In the genomic region with DNA sequence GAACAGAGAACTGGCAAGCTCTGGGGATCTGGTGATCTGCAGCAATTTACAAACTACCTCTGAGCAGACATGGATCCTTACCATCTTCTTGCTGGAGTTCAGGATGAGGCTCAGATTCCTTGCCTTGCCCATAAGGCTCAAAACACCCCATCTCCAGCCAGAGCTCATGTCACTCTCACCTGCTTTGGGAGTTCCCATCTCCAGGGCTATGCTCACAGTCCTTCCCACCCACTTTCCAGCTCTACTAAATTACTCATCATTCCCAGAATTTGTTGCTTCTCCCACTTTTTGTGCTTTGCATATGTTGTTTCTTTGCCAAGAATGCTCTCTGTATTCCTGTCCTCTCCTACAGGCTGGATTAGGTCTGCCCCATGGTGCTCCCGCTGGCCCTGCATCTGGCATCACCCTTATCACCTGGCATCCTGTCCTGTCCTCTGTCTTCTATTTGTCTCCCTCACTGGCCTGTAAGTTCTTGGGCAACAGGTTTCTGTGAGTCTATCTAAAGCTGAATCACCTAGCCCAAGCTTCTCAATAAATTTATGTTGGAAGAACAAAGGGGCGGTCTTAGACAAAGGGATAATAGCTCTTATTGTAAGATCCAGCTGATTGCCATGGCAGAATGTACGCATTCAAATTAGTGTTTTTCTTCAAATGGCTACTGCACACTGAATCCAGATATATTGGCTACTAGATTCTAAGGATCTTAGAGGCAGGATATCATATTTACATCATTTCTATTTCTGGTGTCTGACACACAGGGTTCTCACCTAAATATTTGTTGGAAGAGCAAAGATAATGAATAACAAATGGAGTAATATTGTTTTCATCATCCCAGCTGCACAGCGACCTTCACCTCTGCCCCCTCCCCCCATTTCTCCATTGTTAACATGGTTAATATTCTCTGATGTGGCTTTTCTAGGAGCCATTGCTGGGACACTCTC, we compare ENCODE assay signal across 18 cellular contexts.
"Had no signal": no experiment of that assay in that cellular context is flagged by ENCODE, and none has a peak within 500 bp of the region (broad histone marks: within the 10 kb centered on the region; RNA-seq: fewer than 3 reads in every experiment).

No MANE protein-coding gene starts in this region.

- ATAC-seq: activated naive CD4-positive, alpha-beta T cell treated with anti-CD3 and anti-CD28 coated beads, Interleukin-2, amount 50 U/mL, for 72 hours; activated T-cell treated with anti-CD3 and anti-CD28 coated beads, Interleukin-2, amount 50 U/mL, for 72 hours; mucosa of descending colon; naive thymus-derived CD4-positive, alpha-beta T cell had no signal

- H3K36me3 ChIP-seq: cardiac muscle cell, gastrocnemius medialis had no signal

- H3K27me3 Mint-ChIP-seq: activated CD4-positive, alpha-beta T cell treated with anti-CD3 and anti-CD28 coated beads, Interleukin-2, amount 10 ng/mL, durations not matched to agents 24 days and 14 days had no signal

- H3K27me3 ChIP-seq: cardiac muscle cell, dorsolateral prefrontal cortex, gastrocnemius medialis had no signal

- DNase-seq: activated CD4-positive, alpha-beta T cell treated with anti-CD3 and anti-CD28 coated beads, Interleukin-2, amount 10 ng/mL, durations not matched to agents 24 days and 14 days; activated CD4-positive, CD25-positive, alpha-beta regulatory T cell; activated CD8-positive, alpha-beta memory T cell treated with anti-CD3 and anti-CD28 coated beads, Interleukin-2, amount 50 U/mL, for 48 hours; activated gamma-delta T cell; activated T-cell treated with anti-CD3 and anti-CD28 coated beads, Interleukin-2, amount 50 U/mL, for 72 hours; dorsolateral prefrontal cortex; erythroblast; gastrocnemius medialis; mammary epithelial cell; mucosa of descending colon; naive thymus-derived CD4-positive, alpha-beta T cell; stimulated activated CD4-positive, alpha-beta T cell treated with anti-CD3 and anti-CD28 coated beads, Interleukin-15, amount 100 ng/mL, for 24 hours; stimulated activated CD4-positive, alpha-beta T cell treated with anti-CD3 and anti-CD28 coated beads, Interleukin-4, amount 100 ng/mL, for 1 hour; stimulated activated naive CD4-positive, alpha-beta T cell; trophoblast cell had no signal

- H3K9me3 Mint-ChIP-seq: activated CD4-positive, alpha-beta T cell treated with anti-CD3 and anti-CD28 coated beads, Interleukin-2, amount 10 ng/mL, durations not matched to agents 24 days and 14 days; activated naive CD4-positive, alpha-beta T cell treated with anti-CD3 and anti-CD28 coated beads, Interleukin-2, amount 50 U/mL, for 72 hours; activated T-cell treated with anti-CD3 and anti-CD28 coated beads, Interleukin-2, amount 50 U/mL, for 72 hours had no signal

- H3K36me3 Mint-ChIP-seq: activated naive CD4-positive, alpha-beta T cell treated with anti-CD3 and anti-CD28 coated beads, Interleukin-2, amount 50 U/mL, for 72 hours; naive thymus-derived CD4-positive, alpha-beta T cell had no signal

- H3K4me3 Mint-ChIP-seq: activated CD4-positive, alpha-beta T cell treated with anti-CD3 and anti-CD28 coated beads, Interleukin-2, amount 10 ng/mL, durations not matched to agents 24 days and 14 days; activated T-cell treated with anti-CD3 and anti-CD28 coated beads, Interleukin-2, amount 50 U/mL, for 72 hours; naive thymus-derived CD4-positive, alpha-beta T cell had no signal

- H3K4me1 Mint-ChIP-seq: activated CD4-positive, alpha-beta T cell treated with anti-CD3 and anti-CD28 coated beads, Interleukin-2, amount 10 ng/mL, durations not matched to agents 24 days and 14 days; naive thymus-derived CD4-positive, alpha-beta T cell had no signal

- H3K27ac Mint-ChIP-seq: activated CD4-positive, alpha-beta T cell treated with anti-CD3 and anti-CD28 coated beads, Interleukin-2, amount 10 ng/mL, durations not matched to agents 24 days and 14 days; activated naive CD4-positive, alpha-beta T cell treated with anti-CD3 and anti-CD28 coated beads, Interleukin-2, amount 50 U/mL, for 72 hours; activated T-cell treated with anti-CD3 and anti-CD28 coated beads, Interleukin-2, amount 50 U/mL, for 72 hours; naive thymus-derived CD4-positive, alpha-beta T cell had no signal

- H3K9me3 ChIP-seq: gastrocnemius medialis, mucosa of descending colon had no signal

- H3K4me3 ChIP-seq: cardiac muscle cell, dorsolateral prefrontal cortex, gastrocnemius medialis, mucosa of descending colon, skin epidermis had no signal

- H3K27ac ChIP-seq: cardiac muscle cell, dorsolateral prefrontal cortex, gastrocnemius medialis, skin epidermis had no signal
